In genomic region chr20:63814833-63815612, GRCh38 we compare ENCODE assay signal across 25 cellular contexts. TPM values are rescaled to one million over a fixed set of nuclear protein-coding genes. Genes with fewer than 3 reads are reported as not detected.
DNase-seq lines count a peak whose midpoint lies in the region; ATAC-seq, FAIRE-seq and TF ChIP-seq lines count a peak whose summit lies in the region.
"Had no signal": no experiment of that assay in that cellular context is flagged by ENCODE, and none has a peak within 500 bp of the region (broad histone marks: within the 10 kb centered on the region; RNA-seq: fewer than 3 reads in every experiment).

No MANE protein-coding gene starts in this region.

- no peaks in the 10 kb centered on the region for H3K79me1 ChIP-seq in trophoblast cell (ENCODE audit: low read length)

- no peak overlapping the region for H2BK12ac ChIP-seq in trophoblast cell (ENCODE audit: low read length)

- H3K9me3 Mint-ChIP-seq in glutamatergic neuron (ENCODE audit: unreplicated experiment) = peaks cover 17% of the 10 kb centered on the region
- H3K9me3 Mint-ChIP-seq: CD4-positive, CD25-positive, alpha-beta regulatory T cell had no signal

- H3K36me3 ChIP-seq in trophoblast cell (ENCODE audit: control insufficient read depth in 1 of 2, insufficient read depth in 2 of 2, low read length in 2 of 2) = peaks cover 7 to 10% of the 10 kb centered on the region in 2 experiments
- H3K36me3 ChIP-seq: HAP-1, MG63 had no signal

- peaks cover 38% of the 10 kb centered on the region for H3K4me1 Mint-ChIP-seq in glutamatergic neuron (ENCODE audit: low read depth, unreplicated experiment)
- H3K4me1 Mint-ChIP-seq: CD4-positive, CD25-positive, alpha-beta regulatory T cell had no signal

- no peaks in the 10 kb centered on the region for H3K4me1 ChIP-seq in trophoblast cell (ENCODE audit: control insufficient read depth in 1 of 2, insufficient read depth in 2 of 2, low read length in 2 of 2)
- H3K4me1 ChIP-seq: HAP-1 had no signal

- H3K79me2 ChIP-seq in trophoblast cell (ENCODE audit: control insufficient read depth, insufficient read depth, low read length, poor library complexity) = no peaks in the 10 kb centered on the region

- TF ChIP-seq CTCF in glutamatergic neuron (IDR thresholded peaks at IDR 0.05; ENCODE audit: partially characterized antibody, unreplicated experiment) = no peak

- peak overlapping the region; percentile 42 for H3K4me3 Mint-ChIP-seq in glutamatergic neuron (ENCODE audit: unreplicated experiment)
- H3K4me3 Mint-ChIP-seq: CD4-positive, CD25-positive, alpha-beta regulatory T cell had no signal

- no peak overlapping the region for H3K14ac ChIP-seq in trophoblast cell (ENCODE audit: low read length)

- peaks cover 18% of the 10 kb centered on the region for H3K27me3 Mint-ChIP-seq in glutamatergic neuron (ENCODE audit: unreplicated experiment)

- H3K27me3 ChIP-seq in trophoblast cell (ENCODE audit: insufficient read depth, low read length) = no peaks in the 10 kb centered on the region
- H3K27me3 ChIP-seq: MG63 had no signal

- WGBS in trophoblast cell (ENCODE audit: extremely low coverage, insufficient coverage, insufficient read length) = no CpG with 5 or more reads among the region's 8 CpGs

- no peak overlapping the region for H4K12ac ChIP-seq in trophoblast cell (ENCODE audit: low read depth, low read length)

- no peak overlapping the region for H3K4me2 ChIP-seq in trophoblast cell (ENCODE audit: low read length)
- H3K4me2 ChIP-seq: PC-9 had no signal

- peak overlapping the region; percentile 72 for H3K27ac Mint-ChIP-seq in glutamatergic neuron (ENCODE audit: unreplicated experiment)
- H3K27ac Mint-ChIP-seq: CD4-positive, CD25-positive, alpha-beta regulatory T cell had no signal

- H3K18ac ChIP-seq in trophoblast cell (ENCODE audit: low read length) = no peak overlapping the region

- no peak overlapping the region for H2BK120ac ChIP-seq in trophoblast cell (ENCODE audit: insufficient read depth, low read length, poor library complexity)

- H2AK5ac ChIP-seq in trophoblast cell (ENCODE audit: low read length) = no peak overlapping the region

- FAIRE-seq in HTR-8/SVneo (lab: Jason Lieb, UNC) = peak; percentile 97

- H4K8ac ChIP-seq in trophoblast cell (ENCODE audit: low read depth, low read length) = no peak overlapping the region

- H3K23ac ChIP-seq in trophoblast cell (ENCODE audit: low read length) = no peak overlapping the region

- H3K9me3 ChIP-seq in trophoblast cell (ENCODE audit: insufficient read depth, low read depth, low read length) = peaks cover 9% of the 10 kb centered on the region
- H3K9me3 ChIP-seq: HAP-1, MG63 had no signal

- no peak overlapping the region for H4K91ac ChIP-seq in trophoblast cell (ENCODE audit: low read depth, low read length)

- no peak overlapping the region for H2AFZ ChIP-seq in trophoblast cell (ENCODE audit: insufficient read depth, low read length, poor library complexity)
- H2AFZ ChIP-seq: GM23248, PC-9 had no signal

- H2BK5ac ChIP-seq in trophoblast cell (ENCODE audit: low read depth, low read length, poor library complexity) = no peak overlapping the region

- DNase-seq in HTR-8/SVneo (ENCODE audit: insufficient read length, low spot score) = no peak
- peak; percentile 9 for DNase-seq in SK-N-DZ (ENCODE audit: low spot score)
- DNase-seq in glutamatergic neuron = no peak
- no peak for DNase-seq in trophoblast cell
- no peak for DNase-seq in putamen (ENCODE audit: low spot score)
- DNase-seq in hepatic stellate cell (ENCODE audit: low spot score) = no peak
- DNase-seq: CD4-positive, CD25-positive, alpha-beta regulatory T cell; COR-L47; DMS79; GM23248; MG63; NCI-H1092 treated with DMSO at 0.1 percent for 48 hours; NCI-H146; NCI-H2029; NCI-H2227 treated with DMSO at 0.1 percent for 48 hours; NCI-H510A treated with DMSO at 0.1 percent for 48 hours; NCI-H748 treated with DMSO at 0.1 percent for 48 hours; PC-9; RPMI8226; SHP77 had no signal

- H3K27ac ChIP-seq in trophoblast cell (ENCODE audit: low read depth, low read length) = no peak overlapping the region
- H3K27ac ChIP-seq: GM23248, PC-9, SK-N-MC had no signal

- no peaks in the 10 kb centered on the region for H3K36me3 Mint-ChIP-seq in glutamatergic neuron (ENCODE audit: unreplicated experiment)
- H3K36me3 Mint-ChIP-seq: CD4-positive, CD25-positive, alpha-beta regulatory T cell had no signal

- no peak overlapping the region for H3K4ac ChIP-seq in trophoblast cell (ENCODE audit: low read depth, low read length)

- H3K4me3 ChIP-seq in trophoblast cell (ENCODE audit: low read depth, low read length) = peak overlapping the region; percentile 58
- H3K4me3 ChIP-seq: GM23248, HAP-1, MG63, PC-9, SK-N-MC had no signal

- ATAC-seq in GM18502 (IDR thresholded peaks at IDR 0.05; ENCODE audit: poor library complexity, unreplicated experiment) = no peak

- no peak overlapping the region for H3K9ac ChIP-seq in trophoblast cell (ENCODE audit: low read length)
- H3K9ac ChIP-seq: GM23248 had no signal

RNA-seq across cellular contexts. Expression of gene ZBTB46, which starts 16.0 kb away (rescaled TPM):
- 1.1 and 1.3 TPM in 2 replicates for polyA plus RNA-seq in SK-N-DZ (2014; cell fraction: cytosol; rRNA removed)
- polyA plus RNA-seq in SK-N-DZ (2014; cell fraction: nucleus; rRNA removed) = 1.3 and 1.6 TPM in 2 replicates
- total RNA-seq in glutamatergic neuron (ENCODE audit: unreplicated experiment) = 94.4 TPM
- polyA plus RNA-seq in trophoblast cell (2013) = 5.9 and 6.3 TPM in 2 replicates

RNA-seq across cellular contexts. Expression of gene ABHD16B, which starts 46.3 kb away (rescaled TPM):
- not detected in 2 replicates for polyA plus RNA-seq in SK-N-DZ (2014; cell fraction: cytosol; rRNA removed)
- not detected in 2 replicates for polyA plus RNA-seq in SK-N-DZ (2014; cell fraction: nucleus; rRNA removed)
- not detected for total RNA-seq in glutamatergic neuron (ENCODE audit: unreplicated experiment)
- not detected in 2 replicates for polyA plus RNA-seq in trophoblast cell (2013)
- total RNA-seq: CD4-positive, CD25-positive, alpha-beta regulatory T cell; GM23248; LHCN-M2; PC-9 had no signal
- polyA plus RNA-seq: BJ, GM23248 had no signal

RNA-seq across cellular contexts. Expression of gene TPD52L2, which starts 50.0 kb away (rescaled TPM):
- polyA plus RNA-seq in SK-N-DZ (2014; cell fraction: cytosol; rRNA removed) = 182 and 220 TPM in 2 replicates
- polyA plus RNA-seq in SK-N-DZ (2014; cell fraction: nucleus; rRNA removed) = 224 and 314 TPM in 2 replicates
- total RNA-seq in glutamatergic neuron (ENCODE audit: unreplicated experiment) = 109 TPM
- polyA plus RNA-seq in trophoblast cell (2013) = 67.0 and 68.3 TPM in 2 replicates
